Comparison of ENCODE assay signal across 14 cellular contexts in the genomic region with DNA sequence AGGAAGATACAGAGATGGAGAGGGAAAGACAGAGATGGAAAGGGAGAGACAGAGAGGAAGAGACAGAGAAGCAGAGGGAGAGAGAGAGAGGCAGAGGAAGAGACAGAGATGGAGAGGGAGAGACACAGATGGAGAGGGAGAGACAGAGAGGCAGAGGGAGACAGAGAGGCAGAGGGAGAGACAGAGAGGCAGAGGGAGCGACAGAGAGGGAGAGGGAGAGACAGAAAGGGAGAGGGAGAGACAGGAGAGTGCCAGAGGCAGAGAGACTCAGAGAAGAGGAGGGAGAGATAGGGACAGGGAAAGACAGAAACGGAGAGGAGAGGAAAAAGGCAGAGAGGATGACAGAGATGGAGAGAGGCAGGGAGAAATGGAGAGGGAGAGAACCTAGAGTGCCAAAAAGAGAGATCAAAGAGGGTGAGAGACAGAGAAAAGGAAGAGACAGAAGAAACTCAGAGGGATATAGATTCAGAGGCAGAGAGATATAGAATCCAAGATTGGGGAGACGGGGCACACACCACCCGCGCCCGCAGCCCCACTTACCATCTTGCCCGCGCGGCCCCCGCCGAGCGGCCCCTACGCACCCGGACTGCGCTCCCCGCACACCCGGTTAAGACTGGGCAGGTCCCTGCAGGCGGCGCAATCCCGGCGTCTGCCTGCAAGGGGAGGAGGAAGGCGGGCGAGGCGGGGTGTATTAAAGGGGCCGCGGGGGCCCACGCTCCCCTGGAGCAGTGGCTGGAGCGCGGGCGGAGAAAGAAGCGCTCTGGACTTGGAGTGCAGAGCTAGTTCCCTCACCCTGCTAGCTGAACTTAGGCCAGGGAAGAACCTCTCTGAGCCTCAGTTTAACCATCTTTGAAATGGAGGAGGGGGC. TPM values are rescaled to one million over a fixed set of nuclear protein-coding genes. Genes with fewer than 3 reads are reported as not detected.
DNase-seq lines count a peak whose midpoint lies in the region; ATAC-seq, FAIRE-seq and TF ChIP-seq lines count a peak whose summit lies in the region.
"Had no signal": no experiment of that assay in that cellular context is flagged by ENCODE, and none has a peak within 500 bp of the region (broad histone marks: within the 10 kb centered on the region; RNA-seq: fewer than 3 reads in every experiment).

No MANE protein-coding gene starts in this region.

- no peaks in the 10 kb centered on the region for H3K9me1 ChIP-seq in endothelial cell of umbilical vein (replicated peaks; ENCODE audit: control insufficient read depth, extremely low read depth, insufficient read depth, low read length)

- H4K20me1 ChIP-seq in endothelial cell of umbilical vein (replicated peaks; ENCODE audit: control insufficient read depth, extremely low read depth, insufficient read depth, low read length), result no peaks in the 10 kb centered on the region

- H3K27ac ChIP-seq in endothelial cell of umbilical vein (ENCODE audit: insufficient read depth, low read depth, low read length), result no peak overlapping the region
- H3K27ac ChIP-seq: tibial artery had no signal

- no peaks in the 10 kb centered on the region for H3K36me3 ChIP-seq in endothelial cell of umbilical vein (ENCODE audit: control insufficient read depth in 2 of 2, extremely low read depth in 1 of 2, insufficient read depth in 2 of 2, low read length in 2 of 2)
- H3K36me3 ChIP-seq in neuron (ENCODE audit: insufficient read depth, low read length), result no peaks in the 10 kb centered on the region
- H3K36me3 ChIP-seq: tibial artery had no signal

- H3K27me3 ChIP-seq in endothelial cell of umbilical vein (ENCODE audit: control insufficient read depth in 2 of 2, insufficient read depth in 2 of 2, low read length in 2 of 2), result peaks cover 29 to 30% of the 10 kb centered on the region in 2 experiments
- H3K27me3 ChIP-seq in neuron (ENCODE audit: insufficient read depth, low read length), result peaks cover 12% of the 10 kb centered on the region

- CTCF ChIA-PET in endothelial cell of umbilical vein (lab: Charles Lee), result interaction anchor here (1.3 kb wide), 1 partner anchor 15 kb away, joined by 3 read pairs; no protein-coding TSS in a partner anchor

- no peak overlapping the region for H3K4me2 ChIP-seq in endothelial cell of umbilical vein (ENCODE audit: insufficient read depth, low read length)

- ATAC-seq in GM18868 (IDR thresholded peaks at IDR 0.05; ENCODE audit: unreplicated experiment) (no peak), GM21381 (IDR thresholded peaks at IDR 0.05; ENCODE audit: unreplicated experiment) (no peak)

- dilution Hi-C loops in endothelial cell of umbilical vein (cut with MboI; ENCODE audit: extremely low pct_ligation_motif_present, low sequenced_read_pairs), result no loop called here

- no peak for TF ChIP-seq POLR2A in GM12891 (IDR thresholded peaks at IDR 0.05; ENCODE audit: low read depth, low read length)
- no peak for TF ChIP-seq POLR2A in NB4 (IDR thresholded peaks at IDR 0.05; ENCODE audit: extremely low read depth, insufficient read length)
- no peak for TF ChIP-seq POLR2A in endothelial cell of umbilical vein (IDR thresholded peaks at IDR 0.05; ENCODE audit: low read depth, low read length)

- intact Hi-C loops in endothelial cell of umbilical vein (cut with micrococcal nuclease), result no loop called here

- H3K9me3 ChIP-seq in endothelial cell of umbilical vein (replicated peaks; ENCODE audit: control insufficient read depth, insufficient read depth, low read length) (no peaks in the 10 kb centered on the region), neuron (ENCODE audit: low read length) (peaks cover 5% of the 10 kb centered on the region)

- FAIRE-seq in GM12891 (lab: Jason Lieb, UNC), result no peak
- FAIRE-seq in endothelial cell of umbilical vein (lab: Jason Lieb, UNC), result no peak
- FAIRE-seq: D721Med, GM19239 had no signal

- no peak overlapping the region for H2AFZ ChIP-seq in endothelial cell of umbilical vein (ENCODE audit: low read depth, low read length)
- H2AFZ ChIP-seq in neuron (ENCODE audit: low read depth, low read length), result peak overlapping the region; percentile 65

- H3K4me3 ChIP-seq in NB4 (ENCODE audit: low read depth, low read length) (peak overlapping the region; percentile 40), endothelial cell of umbilical vein (replicated peaks in 1 of 3; ENCODE audit: insufficient read depth in 1 of 3, low read depth in 1 of 3, low read length in 3 of 3) (no peak overlapping the region), neuron (ENCODE audit: low read length) (peak overlapping the region; percentile 31)

- TF ChIP-seq CTCF in NB4 (IDR thresholded peaks at IDR 0.05; ENCODE audit: low read depth, low read length) (no peak), endothelial cell of umbilical vein (IDR thresholded peaks at IDR 0.05; ENCODE audit: extremely low read depth in 1 of 2, insufficient read depth in 1 of 2, low read depth in 1 of 2, low read length in 2 of 2) (no peak)

- in situ Hi-C loops in KBM-7 (cut with MboI; ENCODE audit: low pct_unique_long_range_greater_than_20kb, low sequenced_read_pairs), result no loop called here

- no peaks in the 10 kb centered on the region for H3K4me1 ChIP-seq in endothelial cell of umbilical vein (ENCODE audit: control insufficient read depth, extremely low read depth, insufficient read depth, low read length)
- H3K4me1 ChIP-seq in neuron (ENCODE audit: insufficient read depth, low read length), result peaks cover 7% of the 10 kb centered on the region

- BruUV-seq in endothelial cell of umbilical vein (replicated peaks; lab: Mats Ljungman, UMichigan), result no TSS peak

- DNase-seq in GM12891 (ENCODE audit: insufficient read length, low spot score) (peak; percentile 16), NB4 (ENCODE audit: low read depth) (peak; percentile 35), endothelial cell of umbilical vein (ENCODE audit: low read depth, low spot score) (no peak), KBM-7 (no peak)
- DNase-seq: activated CD4-positive, CD25-positive, alpha-beta regulatory T cell; NK-92 treated with Interleukin-12 subunit alpha and Interleukin-12 subunit beta, amount 100 ng/mL, for 24 hours; tibial artery had no signal

- POLR2A ChIA-PET in endothelial cell of umbilical vein (lab: Charles Lee), result no interaction called here

- no peak overlapping the region for H3K9ac ChIP-seq in endothelial cell of umbilical vein (replicated peaks; ENCODE audit: extremely low read depth, insufficient read depth, low read length)

- H3K79me2 ChIP-seq in endothelial cell of umbilical vein (ENCODE audit: control insufficient read depth, insufficient read depth, low read length), result no peaks in the 10 kb centered on the region

RNA-seq across cellular contexts. Expression of a gene that starts 10.7 kb away (rescaled TPM):
- not detected for polyA plus RNA-seq in GM12891 (2012; ENCODE audit: low read depth, missing spikeins)
- not detected in 2 replicates for total RNA-seq in endothelial cell of umbilical vein
- 0.10 and 0.21 TPM in 2 replicates for polyA plus RNA-seq in endothelial cell of umbilical vein
- polyA plus RNA-seq in endothelial cell of umbilical vein (2011; cell fraction: cytosol; rRNA removed), result not detected in 2 replicates
- 0.16 and 0.22 TPM in 2 replicates for polyA plus RNA-seq in endothelial cell of umbilical vein (2011; cell fraction: nucleus; rRNA removed)
- polyA plus RNA-seq in endothelial cell of umbilical vein (2012), result not detected in 2 replicates
- polyA minus RNA-seq in endothelial cell of umbilical vein, result not detected in 2 replicates
- not detected for polyA minus RNA-seq in endothelial cell of umbilical vein (2011; cell fraction: cytosol; rRNA and poly(A)+ RNA removed)
- polyA minus RNA-seq in endothelial cell of umbilical vein (2011; cell fraction: nucleus; rRNA and poly(A)+ RNA removed), result not detected in 2 replicates
- total RNA-seq: epithelial cell of proximal tubule had no signal

RNA-seq across cellular contexts. Expression of a gene that starts 50.7 kb away (rescaled TPM):
- polyA plus RNA-seq in GM12891 (2012; ENCODE audit: low read depth, missing spikeins), result 0.33 TPM
- total RNA-seq in endothelial cell of umbilical vein, result not detected in 2 replicates
- polyA plus RNA-seq in endothelial cell of umbilical vein, result not detected in 2 replicates
- polyA plus RNA-seq in endothelial cell of umbilical vein (2011; cell fraction: cytosol; rRNA removed), result not detected in 2 replicates
- polyA plus RNA-seq in endothelial cell of umbilical vein (2011; cell fraction: nucleus; rRNA removed), result not detected in 2 replicates
- polyA plus RNA-seq in endothelial cell of umbilical vein (2012), result not detected in 2 replicates
- polyA minus RNA-seq in endothelial cell of umbilical vein, result not detected in 2 replicates
- not detected for polyA minus RNA-seq in endothelial cell of umbilical vein (2011; cell fraction: cytosol; rRNA and poly(A)+ RNA removed)
- polyA minus RNA-seq in endothelial cell of umbilical vein (2011; cell fraction: nucleus; rRNA and poly(A)+ RNA removed), result not detected in 2 replicates
- total RNA-seq: epithelial cell of proximal tubule, skeletal muscle tissue had no signal

RNA-seq across cellular contexts. Expression of a gene that starts 57.9 kb away (rescaled TPM):
- 36.4 TPM for polyA plus RNA-seq in GM12891 (2012; ENCODE audit: low read depth, missing spikeins)
- 59.9 and 64.7 TPM in 2 replicates for total RNA-seq in endothelial cell of umbilical vein
- polyA plus RNA-seq in endothelial cell of umbilical vein, result 38.2 and 41.0 TPM in 2 replicates
- polyA plus RNA-seq in endothelial cell of umbilical vein (2011; cell fraction: cytosol; rRNA removed), result 29.7 and 30.6 TPM in 2 replicates
- polyA plus RNA-seq in endothelial cell of umbilical vein (2011; cell fraction: nucleus; rRNA removed), result 118 and 123 TPM in 2 replicates
- 37.5 and 45.9 TPM in 2 replicates for polyA plus RNA-seq in endothelial cell of umbilical vein (2012)
- polyA minus RNA-seq in endothelial cell of umbilical vein, result 28.6 and 35.9 TPM in 2 replicates
- polyA minus RNA-seq in endothelial cell of umbilical vein (2011; cell fraction: cytosol; rRNA and poly(A)+ RNA removed), result 24.4 TPM
- polyA minus RNA-seq in endothelial cell of umbilical vein (2011; cell fraction: nucleus; rRNA and poly(A)+ RNA removed), result 32.0 and 42.9 TPM in 2 replicates

RNA-seq across cellular contexts. Expression of a gene that starts 58.2 kb away (rescaled TPM):
- polyA plus RNA-seq in GM12891 (2012; ENCODE audit: low read depth, missing spikeins), result 17.0 TPM
- 57.3 and 70.0 TPM in 2 replicates for total RNA-seq in endothelial cell of umbilical vein
- polyA plus RNA-seq in endothelial cell of umbilical vein, result 36.9 and 43.4 TPM in 2 replicates
- polyA plus RNA-seq in endothelial cell of umbilical vein (2011; cell fraction: cytosol; rRNA removed), result 22.8 and 25.5 TPM in 2 replicates
- 87.6 and 111 TPM in 2 replicates for polyA plus RNA-seq in endothelial cell of umbilical vein (2011; cell fraction: nucleus; rRNA removed)
- polyA plus RNA-seq in endothelial cell of umbilical vein (2012), result 26.8 and 37.1 TPM in 2 replicates
- 73.9 and 116 TPM in 2 replicates for polyA minus RNA-seq in endothelial cell of umbilical vein
- 25.5 TPM for polyA minus RNA-seq in endothelial cell of umbilical vein (2011; cell fraction: cytosol; rRNA and poly(A)+ RNA removed)
- 84.2 and 87.9 TPM in 2 replicates for polyA minus RNA-seq in endothelial cell of umbilical vein (2011; cell fraction: nucleus; rRNA and poly(A)+ RNA removed)

RNA-seq across cellular contexts. Expression of a gene that starts 59.2 kb away (rescaled TPM):
- 13.3 TPM for polyA plus RNA-seq in GM12891 (2012; ENCODE audit: low read depth, missing spikeins)
- total RNA-seq in endothelial cell of umbilical vein, result 16.6 and 17.5 TPM in 2 replicates
- 11.9 and 13.4 TPM in 2 replicates for polyA plus RNA-seq in endothelial cell of umbilical vein
- 15.6 and 18.1 TPM in 2 replicates for polyA plus RNA-seq in endothelial cell of umbilical vein (2011; cell fraction: cytosol; rRNA removed)
- 11.0 and 12.6 TPM in 2 replicates for polyA plus RNA-seq in endothelial cell of umbilical vein (2011; cell fraction: nucleus; rRNA removed)
- polyA plus RNA-seq in endothelial cell of umbilical vein (2012), result 12.9 and 13.6 TPM in 2 replicates
- 6.9 and 8.3 TPM in 2 replicates for polyA minus RNA-seq in endothelial cell of umbilical vein
- 8.1 TPM for polyA minus RNA-seq in endothelial cell of umbilical vein (2011; cell fraction: cytosol; rRNA and poly(A)+ RNA removed)
- polyA minus RNA-seq in endothelial cell of umbilical vein (2011; cell fraction: nucleus; rRNA and poly(A)+ RNA removed), result 2.5 and 2.8 TPM in 2 replicates

Comparison
In these comparisons a context has a peak if more than half of its experiments do, and no peak if none do; other contexts are left out.
1. DNase-seq: peak in GM12891 (single experiment) and NB4 (single experiment); none in endothelial cell of umbilical vein (single experiment) and KBM-7 (single experiment).
2. H3K4me3 ChIP-seq: peak in NB4 (single experiment) and neuron (single experiment); none in endothelial cell of umbilical vein (0 of 3).